Comparison of ENCODE assay signal across 11 cellular contexts in genomic region chr6:78925317-78925716, GRCh38.
"Had no signal": no experiment of that assay in that cellular context is flagged by ENCODE, and none has a peak within 500 bp of the region (broad histone marks: within the 10 kb centered on the region; RNA-seq: fewer than 3 reads in every experiment).

No MANE protein-coding gene starts in this region.

- H3K4me2 ChIP-seq: GM23338 had no signal

- H3K4me3 ChIP-seq: GM23248, GM23338, HAP-1 had no signal

- H3K4me1 Mint-ChIP-seq: GM23338, H9 had no signal

- H3K27ac ChIP-seq: GM23248 had no signal

- ATAC-seq: GM23338, HCT116 had no signal

- H2AFZ ChIP-seq: GM23248, GM23338 had no signal

- H3K9ac ChIP-seq: GM23248 had no signal

- H3K36me3 ChIP-seq: HAP-1 had no signal

- H3K4me3 Mint-ChIP-seq: GM23338, H9, HFFc6 had no signal

- H3K4me1 ChIP-seq: HAP-1 had no signal

- DNase-seq: GM23248, GOT3, H7, H9, HCEC 1CT, HFFc6 had no signal

- H3K27ac Mint-ChIP-seq: GM23338, H9, HFFc6 had no signal

- FAIRE-seq: H1, H54 had no signal
